ENCODE assay signal across 7 cellular contexts in genomic region chr13:71320452-71320851, GRCh38.
DNase-seq lines count a peak whose midpoint lies in the region; ATAC-seq, FAIRE-seq and TF ChIP-seq lines count a peak whose summit lies in the region.

No MANE protein-coding gene starts in this region.

- no peak overlapping the region for H3K18ac ChIP-seq in mesendoderm (ENCODE audit: low read length)

- H3K23ac ChIP-seq in mesendoderm (ENCODE audit: low read length): no peak overlapping the region

- DNase-seq in GM18507 (ENCODE audit: extremely low spot score, insufficient read length, low read depth) (no peak), mesendoderm (peak; percentile 46), cerebellum (ENCODE audit: low spot score) (no peak)
- peak; percentile 15 for DNase-seq in Jurkat, Clone E6-1 (ENCODE audit: low read depth, low spot score)

- ATAC-seq in GM19455 (IDR thresholded peaks at IDR 0.05; ENCODE audit: unreplicated experiment) (no peak), HG03469 (IDR thresholded peaks at IDR 0.05; ENCODE audit: unreplicated experiment) (no peak)

- H3K27ac ChIP-seq in VCaP (no peak overlapping the region), mesendoderm (ENCODE audit: low read depth, low read length) (no peak overlapping the region)

- no peak overlapping the region for H3K9ac ChIP-seq in mesendoderm (ENCODE audit: low read length)

- FAIRE-seq in GM18507 (lab: Jason Lieb, UNC): peak; percentile 67

- H3K4ac ChIP-seq in mesendoderm (ENCODE audit: low read depth, low read length): no peak overlapping the region

- H3K79me2 ChIP-seq in mesendoderm (ENCODE audit: control insufficient read depth, insufficient read depth, low read length): no peaks in the 10 kb centered on the region

- no peaks in the 10 kb centered on the region for H3K79me1 ChIP-seq in mesendoderm (ENCODE audit: low read length)

- no peaks in the 10 kb centered on the region for H3K27me3 ChIP-seq in mesendoderm (ENCODE audit: insufficient read depth, low read length, poor library complexity)

- H2BK15ac ChIP-seq in mesendoderm (replicated peaks; ENCODE audit: low read depth): no peak overlapping the region

- H2BK120ac ChIP-seq in mesendoderm (ENCODE audit: low read depth, low read length): no peak overlapping the region

- H4K5ac ChIP-seq in mesendoderm (ENCODE audit: low read length): no peak overlapping the region

- H2BK5ac ChIP-seq in mesendoderm (ENCODE audit: low read length): no peak overlapping the region

- H3K4me2 ChIP-seq in mesendoderm (ENCODE audit: low read length): no peak overlapping the region

- no peak overlapping the region for H2AK5ac ChIP-seq in mesendoderm (ENCODE audit: low read length)

- no peaks in the 10 kb centered on the region for H3K36me3 ChIP-seq in mesendoderm (ENCODE audit: control insufficient read depth, insufficient read depth, low read length)

- no peak overlapping the region for H3K56ac ChIP-seq in mesendoderm (ENCODE audit: low read length)

- no CpG with 5 or more reads among the region's 1 CpG for WGBS in mesendoderm (ENCODE audit: extremely low coverage, insufficient coverage, low lambda C conversion rate)

- H3K4me1 ChIP-seq in mesendoderm (ENCODE audit: control insufficient read depth, low read depth, low read length): no peaks in the 10 kb centered on the region

- no peak overlapping the region for H3K4me3 ChIP-seq in Jurkat, Clone E6-1 (ENCODE audit: low read length)
- no peak overlapping the region for H3K4me3 ChIP-seq in mesendoderm (ENCODE audit: low read length)

- TF ChIP-seq CTCF in VCaP (conservative IDR thresholded peaks at IDR 0.05): peak; percentile 29

- H4K8ac ChIP-seq in mesendoderm (ENCODE audit: low read depth, low read length): no peak overlapping the region

Comparison
In these comparisons a context has a peak if more than half of its experiments do, and no peak if none do; other contexts are left out.
1. DNase-seq: peak in Jurkat, Clone E6-1 (single experiment) and mesendoderm (single experiment); none in GM18507 (single experiment) and cerebellum (single experiment).